2 cellular contexts compared by ENCODE assay signal in the genomic region with DNA sequence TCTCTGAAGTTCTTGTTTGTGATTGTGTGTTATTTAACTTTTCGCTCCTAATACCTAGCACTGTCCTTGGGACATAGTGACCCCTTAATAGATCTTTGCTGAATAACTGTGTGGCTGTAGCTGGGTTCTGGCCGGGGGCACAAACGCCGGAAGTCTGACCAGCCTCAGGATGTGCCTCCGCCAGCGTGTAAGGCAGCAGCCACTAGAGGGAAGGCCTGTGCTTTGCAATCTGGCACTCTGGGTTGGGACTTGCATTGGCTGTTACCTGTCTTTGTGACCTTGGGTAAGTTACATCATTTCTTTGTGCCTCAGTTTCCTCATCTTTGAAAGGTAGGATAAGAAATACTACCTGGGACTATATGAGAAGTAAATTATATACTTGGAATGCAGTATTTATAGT.
TF ChIP-seq lines count a peak whose summit lies in the region.

No MANE protein-coding gene starts in this region.

TF ChIP-seq in WTC11, 78 proteins besides CTCF, POLR2A, EP300 and RAD21 (continued from another document):
- TF ChIP-seq ZNF512 (CRISPR knock-in tag; IDR thresholded peaks at IDR 0.05; ENCODE audit: borderline replicate concordance) = no peak
- TF ChIP-seq ZNF396 (CRISPR knock-in tag; IDR thresholded peaks at IDR 0.05; ENCODE audit: borderline replicate concordance) = no peak
- TF ChIP-seq, protein P1, sequence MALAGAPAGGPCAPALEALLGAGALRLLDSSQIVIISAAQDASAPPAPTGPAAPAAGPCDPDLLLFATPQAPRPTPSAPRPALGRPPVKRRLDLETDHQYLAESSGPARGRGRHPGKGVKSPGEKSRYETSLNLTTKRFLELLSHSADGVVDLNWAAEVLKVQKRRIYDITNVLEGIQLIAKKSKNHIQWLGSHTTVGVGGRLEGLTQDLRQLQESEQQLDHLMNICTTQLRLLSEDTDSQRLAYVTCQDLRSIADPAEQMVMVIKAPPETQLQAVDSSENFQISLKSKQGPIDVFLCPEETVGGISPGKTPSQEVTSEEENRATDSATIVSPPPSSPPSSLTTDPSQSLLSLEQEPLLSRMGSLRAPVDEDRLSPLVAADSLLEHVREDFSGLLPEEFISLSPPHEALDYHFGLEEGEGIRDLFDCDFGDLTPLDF (CRISPR knock-in tag; IDR thresholded peaks at IDR 0.05) = no peak
- TF ChIP-seq SMAD4 (CRISPR knock-in tag; IDR thresholded peaks at IDR 0.05) = no peak
- no peak for TF ChIP-seq ATF6 (CRISPR knock-in tag; IDR thresholded peaks at IDR 0.05)
- TF ChIP-seq ZNF317 (CRISPR knock-in tag; IDR thresholded peaks at IDR 0.05; ENCODE audit: borderline replicate concordance, low read depth) = no peak
- no peak for TF ChIP-seq HMGA2 (CRISPR knock-in tag; IDR thresholded peaks at IDR 0.05)
- TF ChIP-seq PRRX2 (CRISPR knock-in tag; IDR thresholded peaks at IDR 0.05) = no peak
- TF ChIP-seq SP1 (CRISPR knock-in tag; conservative IDR thresholded peaks at IDR 0.05) = no peak
- TF ChIP-seq NR2C2 (CRISPR knock-in tag; IDR thresholded peaks at IDR 0.05) = no peak
- TF ChIP-seq RELA (CRISPR knock-in tag; IDR thresholded peaks at IDR 0.05; ENCODE audit: borderline replicate concordance) = no peak
- no peak for TF ChIP-seq JUN (CRISPR knock-in tag; IDR thresholded peaks at IDR 0.05)
- no peak for TF ChIP-seq ZNF138 (CRISPR knock-in tag; conservative IDR thresholded peaks at IDR 0.05)
- TF ChIP-seq JAZF1 (CRISPR knock-in tag; IDR thresholded peaks at IDR 0.05) = no peak
- no peak for TF ChIP-seq NFYB (CRISPR knock-in tag; conservative IDR thresholded peaks at IDR 0.05; ENCODE audit: low read depth)
TF ChIP-seq in WTC11: peak in this region for 0.

TF ChIP-seq in HepG2, 621 proteins besides CTCF, POLR2A, EP300 and RAD21 (continued from another document):
- TF ChIP-seq ZBTB33 (CRISPR knock-in tag; IDR thresholded peaks at IDR 0.05) (peak; percentile 96), ZNF687 (CRISPR knock-in tag; IDR thresholded peaks at IDR 0.05) (peak; percentile 25; the same call in 1 of the 2 replicates), NCOA2 (CRISPR knock-in tag; IDR thresholded peaks at IDR 0.05) (no peak), SMYD3 (CRISPR knock-in tag; IDR thresholded peaks at IDR 0.05) (0 out of 2 replicates have a peak, but pooled peaks have one; percentile 43), PAF1 (CRISPR knock-in tag; IDR thresholded peaks at IDR 0.05) (peak; percentile 52; the same call in 1 of the 2 replicates), POLR2AphosphoS2 (IDR thresholded peaks at IDR 0.05; ENCODE audit: low read depth, low read length) (peak; percentile 66; the same call in 1 of the 2 replicates), SMC3 (IDR thresholded peaks at IDR 0.05; ENCODE audit: low read length) (no peak)
- TF ChIP-seq, protein P2, sequence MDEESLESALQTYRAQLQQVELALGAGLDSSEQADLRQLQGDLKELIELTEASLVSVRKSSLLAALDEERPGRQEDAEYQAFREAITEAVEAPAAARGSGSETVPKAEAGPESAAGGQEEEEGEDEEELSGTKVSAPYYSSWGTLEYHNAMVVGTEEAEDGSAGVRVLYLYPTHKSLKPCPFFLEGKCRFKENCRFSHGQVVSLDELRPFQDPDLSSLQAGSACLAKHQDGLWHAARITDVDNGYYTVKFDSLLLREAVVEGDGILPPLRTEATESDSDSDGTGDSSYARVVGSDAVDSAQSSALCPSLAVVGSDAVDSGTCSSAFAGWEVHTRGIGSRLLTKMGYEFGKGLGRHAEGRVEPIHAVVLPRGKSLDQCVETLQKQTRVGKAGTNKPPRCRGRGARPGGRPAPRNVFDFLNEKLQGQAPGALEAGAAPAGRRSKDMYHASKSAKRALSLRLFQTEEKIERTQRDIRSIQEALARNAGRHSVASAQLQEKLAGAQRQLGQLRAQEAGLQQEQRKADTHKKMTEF (CRISPR knock-in tag; IDR thresholded peaks at IDR 0.05) = no peak
TF ChIP-seq in HepG2: peak in this region for 8.
